In the genomic region with DNA sequence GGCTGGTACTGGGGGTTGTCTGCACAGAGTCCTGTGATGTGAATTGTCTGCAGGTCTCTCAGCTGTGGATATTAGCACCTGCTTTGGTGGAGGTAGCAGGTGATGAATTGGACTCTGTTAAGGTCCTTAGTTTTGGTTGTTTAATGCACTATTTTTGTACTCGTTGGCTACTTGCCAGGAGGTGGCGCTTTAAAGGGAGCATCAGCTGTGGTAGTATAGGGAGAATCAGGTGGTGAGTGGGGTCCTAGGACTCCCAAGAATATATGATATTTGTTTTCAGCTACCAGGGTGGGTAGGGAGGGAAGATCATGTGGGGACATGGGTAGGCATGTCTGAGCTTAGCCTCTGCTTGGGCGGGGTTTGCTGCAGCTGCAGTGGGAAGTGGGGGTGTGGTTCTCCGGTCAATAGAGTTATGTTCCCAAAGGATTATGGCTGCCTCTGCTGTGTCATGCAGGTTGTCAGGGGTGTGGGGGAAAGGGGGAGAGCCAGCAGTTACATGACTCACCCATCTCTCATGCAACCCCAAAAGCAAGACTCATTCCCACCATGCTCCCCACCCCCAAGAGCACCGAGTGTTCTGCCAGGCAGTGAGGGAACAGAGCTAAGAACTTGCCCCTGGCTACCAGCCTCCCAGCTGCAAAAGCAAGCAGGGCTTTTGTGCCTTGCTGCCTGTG, we compare ENCODE assay signal across 13 cellular contexts. TPM values are rescaled to one million over a fixed set of nuclear protein-coding genes. Genes with fewer than 3 reads are reported as not detected.
A peak's percentile ranks its signal among the peaks of the same experiment; 100 is the strongest.
DNase-seq lines count a peak whose midpoint lies in the region; ATAC-seq, FAIRE-seq and TF ChIP-seq lines count a peak whose summit lies in the region.
"Had no signal": no experiment of that assay in that cellular context is flagged by ENCODE, and none has a peak within 500 bp of the region (broad histone marks: within the 10 kb centered on the region; RNA-seq: fewer than 3 reads in every experiment).

No MANE protein-coding gene starts in this region.

- H3K4me3 ChIP-seq in SK-N-SH (ENCODE audit: low read depth in 2 of 2, low read length in 1 of 2): peak overlapping the region in 1 of 2 experiments; percentile 17; a peak in 1 of 4 replicates
- H3K4me3 ChIP-seq in H1 (ENCODE audit: extremely low read depth in 1 of 4, insufficient read depth in 2 of 4, low read depth in 3 of 4, low read length in 4 of 4): no peak overlapping the region
- peak overlapping the region in 1 of 7 experiments; percentile 0 for H3K4me3 ChIP-seq in skin epidermis
- no peak overlapping the region for H3K4me3 ChIP-seq in spleen

- H3K4me2 ChIP-seq in SK-N-SH (no peak overlapping the region), H1 (ENCODE audit: insufficient read depth in 1 of 2, low read depth in 2 of 2, low read length in 2 of 2) (no peak overlapping the region)

- H2BK20ac ChIP-seq in H1 (ENCODE audit: low read length): no peak overlapping the region

- H2BK15ac ChIP-seq in H1 (ENCODE audit: low read length): no peak overlapping the region

- no peaks in the 10 kb centered on the region for H3K9me3 ChIP-seq in SK-N-SH
- no peaks in the 10 kb centered on the region for H3K9me3 ChIP-seq in H1 (ENCODE audit: insufficient read depth in 2 of 2, low read depth in 1 of 2, low read length in 1 of 2)
- H3K9me3 ChIP-seq in spleen: peaks cover 0 to 19% (median 0%) of the 10 kb centered on the region in 8 donors

- H3K27ac ChIP-seq in SK-N-SH (ENCODE audit: low read depth in 2 of 2, low read length in 1 of 2) (no peak overlapping the region), H1 (ENCODE audit: low read depth, low read length) (no peak overlapping the region), skin epidermis (peak overlapping the region in 12 of 21 experiments; percentile 7 to 79 (median 37)), spleen (no peak overlapping the region)

- WGBS in SK-N-SH (ENCODE audit: low lambda C conversion rate): 42% methylated on average over 5 of the region's 5 CpGs
- 75% methylated on average over 3 of the region's 5 CpGs; no CpG with 5 or more reads in 1 of the 2 experiments for WGBS in H1 (ENCODE audit: extremely low coverage in 1 of 2, insufficient coverage in 1 of 2, insufficient read length in 1 of 2, insufficient replicate concordance in 2 of 2, low coverage in 1 of 2, low lambda C conversion rate in 2 of 2, missing lambda C conversion rate in 1 of 2), 2 experiments
- whole genome bisulfite sequencing in spleen, 5 donors: 65 to 80% (median 75%) methylated on average over 5 of the region's 5 CpGs

- no peaks in the 10 kb centered on the region for H3K23me2 ChIP-seq in H1 (ENCODE audit: low read depth, low read length)

- TF ChIP-seq EP300 in SK-N-SH (IDR thresholded peaks at IDR 0.05; ENCODE audit: borderline replicate concordance in 1 of 2, low read depth in 1 of 2, low read length in 1 of 2) (no peak), H1 (IDR thresholded peaks at IDR 0.05; ENCODE audit: borderline replicate concordance in 1 of 2, low read depth in 2 of 2, low read length in 2 of 2) (no peak)

- H2AK5ac ChIP-seq in H1 (ENCODE audit: low read depth, low read length): no peak overlapping the region

- no peak overlapping the region for H4K5ac ChIP-seq in H1 (ENCODE audit: insufficient read length, low read depth, low read length)

- no peak overlapping the region for H2AFZ ChIP-seq in SK-N-SH (ENCODE audit: low read depth)
- no peak overlapping the region for H2AFZ ChIP-seq in H1 (ENCODE audit: low read length)

- peak; percentile 50 for FAIRE-seq in H1 (lab: Jason Lieb, UNC)

- H4K20me1 ChIP-seq in SK-N-SH (ENCODE audit: insufficient read depth) (no peaks in the 10 kb centered on the region), H1 (replicated peaks in 1 of 2; ENCODE audit: control insufficient read depth in 1 of 2, insufficient read depth in 2 of 2, low read length in 2 of 2) (no peaks in the 10 kb centered on the region)

- H3K4me1 ChIP-seq in SK-N-SH (ENCODE audit: control insufficient read depth in 1 of 2, insufficient read depth in 2 of 2, low read depth in 1 of 2, low read length in 1 of 2): peaks cover 0 to 8% of the 10 kb centered on the region in 2 experiments; a peak in 1 of 4 replicates
- no peaks in the 10 kb centered on the region for H3K4me1 ChIP-seq in H1 (replicated peaks in 1 of 4; ENCODE audit: control insufficient read depth in 3 of 4, insufficient read depth in 4 of 4, low read length in 3 of 4)
- H3K4me1 ChIP-seq in spleen: no peaks in the 10 kb centered on the region

- H3K79me2 ChIP-seq in SK-N-SH (ENCODE audit: insufficient read depth): no peaks in the 10 kb centered on the region
- no peaks in the 10 kb centered on the region for H3K79me2 ChIP-seq in H1 (ENCODE audit: control insufficient read depth in 1 of 2, insufficient read depth in 2 of 2, low read length in 2 of 2)

- no peak overlapping the region for H3K27ac Mint-ChIP-seq in activated CD4-positive, alpha-beta memory T cell treated with anti-CD3 and anti-CD28 coated beads for 36 hours
- H3K27ac Mint-ChIP-seq: memory B cell; T-helper 2 cell treated with Interferon-gamma antibody and Interleukin-4, amounts not matched to agents 5 μg/mL and 100 μg/mL, for 36 hours had no signal

- no peaks in the 10 kb centered on the region for H3F3A ChIP-seq in SK-N-SH (replicated peaks; ENCODE audit: insufficient read depth)

- no peak overlapping the region for H4K8ac ChIP-seq in H1 (ENCODE audit: extremely low read depth, insufficient read depth, low read length)

- DNase-seq in SK-N-SH (peak; percentile 26), NCI-H345 (lab: John Stamatoyannopoulos, UW) (peak; percentile 77), H1 (ENCODE audit: low read depth in 1 of 2, low spot score in 2 of 2) (no peak), spleen (no peak)
- no peak for DNase-seq in activated CD4-positive, alpha-beta memory T cell treated with anti-CD3 and anti-CD28 coated beads for 36 hours
- no peak for DNase-seq in activated CD4-positive, alpha-beta T cell treated with anti-CD3 and anti-CD28 coated beads, Interleukin-2, amount 50 U/mL, for 4 hours
- DNase-seq: activated effector memory CD4-positive, alpha-beta T cell treated with anti-CD3 and anti-CD28 coated beads, Interleukin-2, amount 50 U/mL, for 16 hours; MM.1S; trophoblast cell had no signal

- TF ChIP-seq RAD21 in SK-N-SH (IDR thresholded peaks at IDR 0.05; ENCODE audit: low read length): no peak
- TF ChIP-seq RAD21 in H1 (IDR thresholded peaks at IDR 0.05 in 1 of 2, conservative IDR thresholded peaks at IDR 0.05 in 1 of 2; ENCODE audit: low read depth in 2 of 2, low read length in 2 of 2): peak; percentile 30 to 33; a peak in 3 of 4 replicates

- no peaks in the 10 kb centered on the region for H3K36me3 ChIP-seq in SK-N-SH (replicated peaks in 1 of 2; ENCODE audit: control insufficient read depth in 1 of 2, insufficient read depth in 2 of 2, low read length in 1 of 2)
- no peaks in the 10 kb centered on the region for H3K36me3 ChIP-seq in H1 (ENCODE audit: control insufficient read depth in 2 of 4, insufficient read depth in 4 of 4, low read length in 3 of 4)
- H3K36me3 ChIP-seq in spleen: no peaks in the 10 kb centered on the region

- no peaks in the 10 kb centered on the region for H3K36me3 Mint-ChIP-seq in activated CD4-positive, alpha-beta memory T cell treated with anti-CD3 and anti-CD28 coated beads for 36 hours

- no peak overlapping the region for H3K18ac ChIP-seq in H1 (ENCODE audit: extremely low read depth, low read length)

- H3K79me1 ChIP-seq in H1 (ENCODE audit: low read depth, low read length): no peaks in the 10 kb centered on the region

- no peak overlapping the region for H3K4me3 Mint-ChIP-seq in activated CD4-positive, alpha-beta memory T cell treated with anti-CD3 and anti-CD28 coated beads for 36 hours
- H3K4me3 Mint-ChIP-seq: memory B cell; T-helper 2 cell treated with Interferon-gamma antibody and Interleukin-4, amounts not matched to agents 5 μg/mL and 100 μg/mL, for 36 hours had no signal

- TF ChIP-seq CTCF in SK-N-SH (IDR thresholded peaks at IDR 0.05): no peak
- TF ChIP-seq CTCF in H1 (IDR thresholded peaks at IDR 0.05; ENCODE audit: control extremely low read depth in 1 of 3, insufficient read depth in 1 of 3, low read depth in 1 of 3, low read length in 3 of 3): peak in 1 of 3 experiments; percentile 51; a peak in 2 of 4 replicates
- no peak for TF ChIP-seq CTCF in spleen (IDR thresholded peaks at IDR 0.05 in 8 of 11, conservative IDR thresholded peaks at IDR 0.05 in 3 of 11)

- peaks cover 2% of the 10 kb centered on the region for H3K27me3 Mint-ChIP-seq in activated CD4-positive, alpha-beta memory T cell treated with anti-CD3 and anti-CD28 coated beads for 36 hours
- H3K27me3 Mint-ChIP-seq: memory B cell had no signal

- H3K9ac ChIP-seq in SK-N-SH (no peak overlapping the region), H1 (replicated peaks in 1 of 4; ENCODE audit: extremely low read depth in 1 of 4, low read depth in 3 of 4, low read length in 3 of 4) (no peak overlapping the region)

- H3K9me3 Mint-ChIP-seq in activated CD4-positive, alpha-beta memory T cell treated with anti-CD3 and anti-CD28 coated beads for 36 hours: peaks cover 13% of the 10 kb centered on the region

- CTCF ChIA-PET in SK-N-SH (lab: Yijun Ruan, JAX): no interaction called here
- CTCF ChIA-PET in H1 (lab: Charles Lee; ENCODE audit: partially characterized antibody): interaction anchor here (0.6 to 1.8 kb wide), 7 partner anchors 9 to 102 kb away, joined by 3 to 7 read pairs (median 4); partner anchors contain the start of gene ZNF138
- CTCF ChIA-PET in activated CD4-positive, alpha-beta memory T cell treated with anti-CD3 and anti-CD28 coated beads for 36 hours (lab: Charles Lee): no interaction called here

- no peak overlapping the region for H3K14ac ChIP-seq in H1 (ENCODE audit: insufficient read length)

- H3K4ac ChIP-seq in H1 (replicated peaks; ENCODE audit: insufficient read length, low read depth, low read length): no peak overlapping the region

- no peak overlapping the region for H3K56ac ChIP-seq in H1 (replicated peaks; ENCODE audit: insufficient read length, low read depth, low read length)

- H3K27me3 ChIP-seq in SK-N-SH (ENCODE audit: insufficient read depth) (no peaks in the 10 kb centered on the region), H1 (replicated peaks in 1 of 4; ENCODE audit: control insufficient read depth in 3 of 4, extremely low read depth in 1 of 4, insufficient read depth in 3 of 4, low read length in 3 of 4) (no peaks in the 10 kb centered on the region), spleen (replicated peaks in 1 of 7) (no peaks in the 10 kb centered on the region)

- H3K4me1 Mint-ChIP-seq in activated CD4-positive, alpha-beta memory T cell treated with anti-CD3 and anti-CD28 coated beads for 36 hours (ENCODE audit: low read depth): no peaks in the 10 kb centered on the region
- H3K4me1 Mint-ChIP-seq: memory B cell had no signal

- intact Hi-C loops in activated CD4-positive, alpha-beta memory T cell treated with anti-CD3 and anti-CD28 coated beads for 36 hours (cut with micrococcal nuclease): no loop called here
- intact Hi-C loops in spleen (cut with DNase I; ENCODE audit: low total_unique reads): no loop called here

- ATAC-seq in SK-N-SH treated with all-trans-retinoic acid at 6 μM for 48 hours: no peak

- POLR2A ChIA-PET in SK-N-SH (lab: Yijun Ruan, JAX): interaction anchor here (0.6 to 1.0 kb wide), 2 partner anchors 13 to 54 kb away, joined by 3 to 4 read pairs; partner anchors contain the start of gene ZNF273
- POLR2A ChIA-PET in H1 (lab: Charles Lee; ENCODE audit: partially characterized antibody): interaction anchor here (1.1 kb wide), 1 partner anchor 32 kb away, joined by 3 read pairs; no protein-coding TSS in a partner anchor
- POLR2A ChIA-PET in activated CD4-positive, alpha-beta memory T cell treated with anti-CD3 and anti-CD28 coated beads for 36 hours (lab: Charles Lee): no interaction called here

- no peak overlapping the region for H2BK5ac ChIP-seq in H1 (ENCODE audit: low read depth, low read length)

- TF ChIP-seq POLR2A in H1 (IDR thresholded peaks at IDR 0.05; ENCODE audit: control extremely low read depth in 1 of 2, low read depth in 2 of 2, low read length in 2 of 2): no peak
- TF ChIP-seq POLR2A in spleen (IDR thresholded peaks at IDR 0.05): no peak

- H3K9me2 ChIP-seq in SK-N-SH: no peaks in the 10 kb centered on the region

- H2BK120ac ChIP-seq in H1 (replicated peaks; ENCODE audit: low read depth, low read length): no peak overlapping the region

- H3K23ac ChIP-seq in H1 (ENCODE audit: insufficient read length): no peak overlapping the region

- H2BK12ac ChIP-seq in H1 (ENCODE audit: low read depth, low read length): no peak overlapping the region

- H4K91ac ChIP-seq in H1 (replicated peaks; ENCODE audit: insufficient read length, low read length): no peak overlapping the region

RNA-seq across cellular contexts. Expression of gene ZNF273, which starts 53.7 kb away (rescaled TPM):
- polyA plus RNA-seq in SK-N-SH (2012; rRNA removed) (2.3 and 3.0 TPM in 2 replicates), H1 (2011; rRNA removed) (4.5 and 6.2 TPM in 2 replicates), spleen (1 to 10 TPM; 2.4 to 4.0 (median 3.0) TPM)
- polyA plus RNA-seq in SK-N-SH (2012; cell fraction: cytosol; rRNA removed): 2.8 and 3.1 TPM in 2 replicates
- 1.1 and 2.0 TPM in 2 replicates for polyA plus RNA-seq in SK-N-SH (2012; cell fraction: nucleus; rRNA removed)
- total RNA-seq in H1 (2021; fragmentation: NEBNext Ultra II Directional; extraction: Animal tissue kit (Norgen Biotek cat#: 25700)): 21.2 and 23.2 TPM in 2 replicates
- polyA plus RNA-seq in H1 (2011; cell fraction: cytosol; rRNA removed): 7.9 TPM
- polyA plus RNA-seq in H1 (2011; cell fraction: nucleus; rRNA removed): 8.4 TPM
- 5.7 to 10.4 TPM (median 7.1 TPM) in 4 replicates for polyA plus RNA-seq in H1 (2012, experiment 1 of 2)
- polyA plus RNA-seq in H1 (2012, experiment 2 of 2): 1.4 TPM
- 17.0 TPM for polyA plus RNA-seq in H1 (2013, experiment 1 of 2)
- polyA plus RNA-seq in H1 (2013, experiment 2 of 2): 15.8 TPM
- polyA minus RNA-seq in H1 (2011; rRNA and poly(A)+ RNA removed): 14.1 and 19.5 TPM in 2 replicates
- polyA minus RNA-seq in H1 (2011; cell fraction: cytosol; rRNA and poly(A)+ RNA removed): 13.4 TPM
- 42.4 TPM for polyA minus RNA-seq in H1 (2011; cell fraction: nucleus; rRNA and poly(A)+ RNA removed)
- 10 to 100 TPM in 1 of 2 experiments, 1 to 10 TPM in 1; 9.6 to 10.9 TPM for total RNA-seq in activated CD4-positive, alpha-beta memory T cell treated with anti-CD3 and anti-CD28 coated beads for 36 hours
- total RNA-seq in spleen: 10 to 100 TPM in 1 of 7 donors, 1 to 10 TPM in 6; 5.4 to 10.4 (median 6.7) TPM

RNA-seq across cellular contexts. Expression of gene ZNF138, which starts 55.2 kb away (rescaled TPM):
- polyA plus RNA-seq in SK-N-SH (2012; rRNA removed) (4.9 and 6.6 TPM in 2 replicates), H1 (2011; rRNA removed) (4.5 and 7.5 TPM in 2 replicates), spleen (1 to 10 TPM; 7.0 to 9.6 (median 8.3) TPM)
- polyA plus RNA-seq in SK-N-SH (2012; cell fraction: cytosol; rRNA removed): 7.1 and 9.2 TPM in 2 replicates
- polyA plus RNA-seq in SK-N-SH (2012; cell fraction: nucleus; rRNA removed): 5.3 and 8.5 TPM in 2 replicates
- 20.2 and 22.6 TPM in 2 replicates for total RNA-seq in H1 (2021; fragmentation: NEBNext Ultra II Directional; extraction: Animal tissue kit (Norgen Biotek cat#: 25700))
- 9.0 TPM for polyA plus RNA-seq in H1 (2011; cell fraction: cytosol; rRNA removed)
- polyA plus RNA-seq in H1 (2011; cell fraction: nucleus; rRNA removed): 12.9 TPM
- polyA plus RNA-seq in H1 (2012, experiment 1 of 2): 7.9 to 17.3 TPM (median 9.5 TPM) in 4 replicates
- 2.3 TPM for polyA plus RNA-seq in H1 (2012, experiment 2 of 2)
- polyA plus RNA-seq in H1 (2013, experiment 1 of 2): 27.5 TPM
- polyA plus RNA-seq in H1 (2013, experiment 2 of 2): 22.8 TPM
- 13.7 and 28.0 TPM in 2 replicates for polyA minus RNA-seq in H1 (2011; rRNA and poly(A)+ RNA removed)
- polyA minus RNA-seq in H1 (2011; cell fraction: cytosol; rRNA and poly(A)+ RNA removed): 12.4 TPM
- 72.6 TPM for polyA minus RNA-seq in H1 (2011; cell fraction: nucleus; rRNA and poly(A)+ RNA removed)
- 10 to 100 TPM; 10.3 to 10.5 TPM for total RNA-seq in activated CD4-positive, alpha-beta memory T cell treated with anti-CD3 and anti-CD28 coated beads for 36 hours
- total RNA-seq in spleen: 10 to 100 TPM in 6 of 7 donors, 1 to 10 TPM in 1; 9.4 to 39.9 (median 13.6) TPM

Comparison
In these comparisons a context has a peak if more than half of its experiments do, and no peak if none do; other contexts are left out.
1. DNase-seq: peak in SK-N-SH (single experiment) and NCI-H345 (single experiment); none in H1 (0 of 2), activated CD4-positive, alpha-beta memory T cell treated with anti-CD3 and anti-CD28 coated beads for 36 hours (single experiment), spleen (single experiment) and activated CD4-positive, alpha-beta T cell treated with anti-CD3 and anti-CD28 coated beads, Interleukin-2, amount 50 U/mL, for 4 hours (0 of 2).
2. H3K27ac ChIP-seq: peak in skin epidermis (12 of 21); none in SK-N-SH (0 of 2), H1 (single experiment) and spleen (0 of 8).
3. Of the 17 proteins assayed by ChIP-seq in both H1 and SK-N-SH: peak only in H1: RAD21; only in SK-N-SH: none; in both: none; in neither: 15; mixed calls (peak in some experiments, not most) for 1.